1 cellular context compared by ENCODE assay signal in genomic region chr9:99221623-99222415, GRCh38.
TF ChIP-seq lines count a peak whose summit lies in the region.

A gene with protein sequence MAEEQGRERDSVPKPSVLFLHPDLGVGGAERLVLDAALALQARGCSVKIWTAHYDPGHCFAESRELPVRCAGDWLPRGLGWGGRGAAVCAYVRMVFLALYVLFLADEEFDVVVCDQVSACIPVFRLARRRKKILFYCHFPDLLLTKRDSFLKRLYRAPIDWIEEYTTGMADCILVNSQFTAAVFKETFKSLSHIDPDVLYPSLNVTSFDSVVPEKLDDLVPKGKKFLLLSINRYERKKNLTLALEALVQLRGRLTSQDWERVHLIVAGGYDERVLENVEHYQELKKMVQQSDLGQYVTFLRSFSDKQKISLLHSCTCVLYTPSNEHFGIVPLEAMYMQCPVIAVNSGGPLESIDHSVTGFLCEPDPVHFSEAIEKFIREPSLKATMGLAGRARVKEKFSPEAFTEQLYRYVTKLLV (minus strand): TSS chr9:99221942. CDS start chr9:99221894, 48 bp downstream.
SEC61B (plus strand) TSS chr9:99222282; CDS start chr9:99222364, 82 bp downstream.

TF ChIP-seq in HEK293, 187 proteins besides CTCF, POLR2A, EP300 and RAD21 (continued from another document):
- TF ChIP-seq TRIM28 (IDR thresholded peaks at IDR 0.05; ENCODE audit: borderline replicate concordance, low read length), result no peak
- no peak for TF ChIP-seq ZNF513 (tag by site-specific recombination; IDR thresholded peaks at IDR 0.05)
- TF ChIP-seq SP7 (tag by site-specific recombination; IDR thresholded peaks at IDR 0.05), result peak; percentile 30; the same call in 1 of the 2 replicates
- TF ChIP-seq ZSCAN4 (tag by site-specific recombination; IDR thresholded peaks at IDR 0.05), result no peak
- TF ChIP-seq KLF1 (tag by site-specific recombination; IDR thresholded peaks at IDR 0.05), result peak; percentile 42; the same call in 1 of the 2 replicates
- 0 out of 2 replicates have a peak, but pooled peaks have one; percentile 38 for TF ChIP-seq KLF16 (tag by site-specific recombination; IDR thresholded peaks at IDR 0.05)
- TF ChIP-seq ZNF548 (tag by site-specific recombination; IDR thresholded peaks at IDR 0.05), result no peak
- no peak for TF ChIP-seq ZNF521 (tag by site-specific recombination; IDR thresholded peaks at IDR 0.05)
- no peak for TF ChIP-seq ZNF350 (tag by site-specific recombination; IDR thresholded peaks at IDR 0.05)
- 0 out of 2 replicates have a peak, but pooled peaks have one; percentile 31 for TF ChIP-seq ZBTB6 (tag by site-specific recombination; IDR thresholded peaks at IDR 0.05)
- TF ChIP-seq SALL2 (tag by site-specific recombination; IDR thresholded peaks at IDR 0.05; ENCODE audit: borderline replicate concordance), result no peak
- TF ChIP-seq ZNF184 (tag by site-specific recombination; IDR thresholded peaks at IDR 0.05), result no peak
- TF ChIP-seq ZNF501 (tag by site-specific recombination; IDR thresholded peaks at IDR 0.05), result peak; percentile 40; the same call in 1 of the 2 replicates
- TF ChIP-seq ZNF555 (tag by site-specific recombination; conservative IDR thresholded peaks at IDR 0.05), result no peak
- TF ChIP-seq ZNF391 (tag by site-specific recombination; IDR thresholded peaks at IDR 0.05; ENCODE audit: borderline replicate concordance, low read depth), result no peak; the same call in 1 of the 2 replicates
- TF ChIP-seq INSM2 (tag by site-specific recombination; IDR thresholded peaks at IDR 0.05), result no peak
- no peak for TF ChIP-seq ZNF792 (tag by site-specific recombination; IDR thresholded peaks at IDR 0.05)
- 0 out of 2 replicates have a peak, but pooled peaks have one; percentile 30 for TF ChIP-seq ZNF2 (tag by site-specific recombination; IDR thresholded peaks at IDR 0.05)
- TF ChIP-seq ZNF701 (tag by site-specific recombination; IDR thresholded peaks at IDR 0.05), result no peak
- peak; percentile 41; the same call in 1 of the 2 replicates for TF ChIP-seq ZNF629 (tag by site-specific recombination; IDR thresholded peaks at IDR 0.05)
- peak; percentile 94 for TF ChIP-seq SP3 (tag by site-specific recombination; IDR thresholded peaks at IDR 0.05)
- no peak for TF ChIP-seq TCF7L2 (IDR thresholded peaks at IDR 0.05; ENCODE audit: borderline replicate concordance, low read depth, low read length)
- peak; percentile 81 for TF ChIP-seq YY2 (tag by site-specific recombination; IDR thresholded peaks at IDR 0.05)
- peak; percentile 53; the same call in 1 of the 2 replicates for TF ChIP-seq KLF10 (tag by site-specific recombination; IDR thresholded peaks at IDR 0.05)
- no peak for TF ChIP-seq MZF1 (tag by site-specific recombination; IDR thresholded peaks at IDR 0.05; ENCODE audit: borderline replicate concordance)
- peak; percentile 35; the same call in 1 of the 2 replicates for TF ChIP-seq ZBTB8A (tag by site-specific recombination; IDR thresholded peaks at IDR 0.05)
- no peak for TF ChIP-seq MYNN (tag by site-specific recombination; IDR thresholded peaks at IDR 0.05; ENCODE audit: borderline replicate concordance)
- TF ChIP-seq ZBTB7A (tag by site-specific recombination; IDR thresholded peaks at IDR 0.05; ENCODE audit: low read depth), result 0 out of 2 replicates have a peak, but pooled peaks have one; percentile 51
- TF ChIP-seq ZNF16 (tag by site-specific recombination; IDR thresholded peaks at IDR 0.05; ENCODE audit: low read depth), result no peak
- TF ChIP-seq, protein P1, sequence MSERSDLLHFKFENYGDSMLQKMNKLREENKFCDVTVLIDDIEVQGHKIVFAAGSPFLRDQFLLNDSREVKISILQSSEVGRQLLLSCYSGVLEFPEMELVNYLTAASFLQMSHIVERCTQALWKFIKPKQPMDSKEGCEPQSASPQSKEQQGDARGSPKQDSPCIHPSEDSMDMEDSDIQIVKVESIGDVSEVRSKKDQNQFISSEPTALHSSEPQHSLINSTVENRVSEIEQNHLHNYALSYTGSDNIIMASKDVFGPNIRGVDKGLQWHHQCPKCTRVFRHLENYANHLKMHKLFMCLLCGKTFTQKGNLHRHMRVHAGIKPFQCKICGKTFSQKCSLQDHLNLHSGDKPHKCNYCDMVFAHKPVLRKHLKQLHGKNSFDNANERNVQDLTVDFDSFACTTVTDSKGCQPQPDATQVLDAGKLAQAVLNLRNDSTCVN (tag by site-specific recombination; optimal IDR thresholded peaks at IDR 0.05), result peak; percentile 72
- TF ChIP-seq, protein P2, sequence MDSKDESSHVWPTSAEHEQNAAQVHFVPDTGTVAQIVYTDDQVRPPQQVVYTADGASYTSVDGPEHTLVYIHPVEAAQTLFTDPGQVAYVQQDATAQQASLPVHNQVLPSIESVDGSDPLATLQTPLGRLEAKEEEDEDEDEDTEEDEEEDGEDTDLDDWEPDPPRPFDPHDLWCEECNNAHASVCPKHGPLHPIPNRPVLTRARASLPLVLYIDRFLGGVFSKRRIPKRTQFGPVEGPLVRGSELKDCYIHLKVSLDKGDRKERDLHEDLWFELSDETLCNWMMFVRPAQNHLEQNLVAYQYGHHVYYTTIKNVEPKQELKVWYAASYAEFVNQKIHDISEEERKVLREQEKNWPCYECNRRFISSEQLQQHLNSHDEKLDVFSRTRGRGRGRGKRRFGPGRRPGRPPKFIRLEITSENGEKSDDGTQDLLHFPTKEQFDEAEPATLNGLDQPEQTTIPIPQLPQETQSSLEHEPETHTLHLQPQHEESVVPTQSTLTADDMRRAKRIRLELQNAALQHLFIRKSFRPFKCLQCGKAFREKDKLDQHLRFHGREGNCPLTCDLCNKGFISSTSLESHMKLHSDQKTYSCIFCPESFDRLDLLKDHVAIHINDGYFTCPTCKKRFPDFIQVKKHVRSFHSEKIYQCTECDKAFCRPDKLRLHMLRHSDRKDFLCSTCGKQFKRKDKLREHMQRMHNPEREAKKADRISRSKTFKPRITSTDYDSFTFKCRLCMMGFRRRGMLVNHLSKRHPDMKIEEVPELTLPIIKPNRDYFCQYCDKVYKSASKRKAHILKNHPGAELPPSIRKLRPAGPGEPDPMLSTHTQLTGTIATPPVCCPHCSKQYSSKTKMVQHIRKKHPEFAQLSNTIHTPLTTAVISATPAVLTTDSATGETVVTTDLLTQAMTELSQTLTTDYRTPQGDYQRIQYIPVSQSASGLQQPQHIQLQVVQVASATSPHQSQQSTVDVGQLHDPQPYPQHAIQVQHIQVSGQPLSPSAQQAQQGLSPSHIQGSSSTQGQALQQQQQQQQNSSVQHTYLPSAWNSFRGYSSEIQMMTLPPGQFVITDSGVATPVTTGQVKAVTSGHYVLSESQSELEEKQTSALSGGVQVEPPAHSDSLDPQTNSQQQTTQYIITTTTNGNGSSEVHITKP (tag by site-specific recombination; IDR thresholded peaks at IDR 0.05), result peak; percentile 52; the same call in 1 of the 2 replicates
- no peak for TF ChIP-seq ZNF660 (tag by site-specific recombination; IDR thresholded peaks at IDR 0.05)
- no peak for TF ChIP-seq ZNF140 (tag by site-specific recombination; IDR thresholded peaks at IDR 0.05)
- TF ChIP-seq, protein P3, sequence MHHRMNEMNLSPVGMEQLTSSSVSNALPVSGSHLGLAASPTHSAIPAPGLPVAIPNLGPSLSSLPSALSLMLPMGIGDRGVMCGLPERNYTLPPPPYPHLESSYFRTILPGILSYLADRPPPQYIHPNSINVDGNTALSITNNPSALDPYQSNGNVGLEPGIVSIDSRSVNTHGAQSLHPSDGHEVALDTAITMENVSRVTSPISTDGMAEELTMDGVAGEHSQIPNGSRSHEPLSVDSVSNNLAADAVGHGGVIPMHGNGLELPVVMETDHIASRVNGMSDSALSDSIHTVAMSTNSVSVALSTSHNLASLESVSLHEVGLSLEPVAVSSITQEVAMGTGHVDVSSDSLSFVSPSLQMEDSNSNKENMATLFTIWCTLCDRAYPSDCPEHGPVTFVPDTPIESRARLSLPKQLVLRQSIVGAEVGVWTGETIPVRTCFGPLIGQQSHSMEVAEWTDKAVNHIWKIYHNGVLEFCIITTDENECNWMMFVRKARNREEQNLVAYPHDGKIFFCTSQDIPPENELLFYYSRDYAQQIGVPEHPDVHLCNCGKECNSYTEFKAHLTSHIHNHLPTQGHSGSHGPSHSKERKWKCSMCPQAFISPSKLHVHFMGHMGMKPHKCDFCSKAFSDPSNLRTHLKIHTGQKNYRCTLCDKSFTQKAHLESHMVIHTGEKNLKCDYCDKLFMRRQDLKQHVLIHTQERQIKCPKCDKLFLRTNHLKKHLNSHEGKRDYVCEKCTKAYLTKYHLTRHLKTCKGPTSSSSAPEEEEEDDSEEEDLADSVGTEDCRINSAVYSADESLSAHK (tag by site-specific recombination; IDR thresholded peaks at IDR 0.05), result no peak
- TF ChIP-seq ZNF777 (tag by site-specific recombination; IDR thresholded peaks at IDR 0.05; ENCODE audit: borderline replicate concordance), result peak; percentile 82; the same call in 1 of the 2 replicates
- no peak for TF ChIP-seq ZNF776 (tag by site-specific recombination; IDR thresholded peaks at IDR 0.05; ENCODE audit: borderline replicate concordance)
- TF ChIP-seq KLF17 (tag by site-specific recombination; IDR thresholded peaks at IDR 0.05), result 0 out of 2 replicates have a peak, but pooled peaks have one; percentile 24
